In genomic region chr5:152599096-152599495, GRCh38 we compare ENCODE assay signal across 8 cellular contexts.
"Had no signal": no experiment of that assay in that cellular context is flagged by ENCODE, and none has a peak within 500 bp of the region (broad histone marks: within the 10 kb centered on the region; RNA-seq: fewer than 3 reads in every experiment).

No MANE protein-coding gene starts in this region.

- DNase-seq: GDM1, GF-D8 had no signal

- FAIRE-seq: G401.6, GM12878, GM12891, GM12892, GM18507, GM19239 had no signal

- H3K4me3 ChIP-seq: GM12878 had no signal
